25 cellular contexts compared by ENCODE assay signal in genomic region chr10:131117011-131117410, GRCh38.
"Had no signal": no experiment of that assay in that cellular context is flagged by ENCODE, and none has a peak within 500 bp of the region (broad histone marks: within the 10 kb centered on the region; RNA-seq: fewer than 3 reads in every experiment).

No MANE protein-coding gene starts in this region.

- H3K4me1 Mint-ChIP-seq: naive B cell; natural killer cell; neural progenitor cell; stimulated activated naive B cell treated with anti-CD40 and anti-IgM and Interleukin-4, amounts not matched to agents 10 μg/mL and 1 μg/mL and 100 μg/mL, for 72 hours had no signal

- H3K9me3 Mint-ChIP-seq: mesothelial cell of epicardium; natural killer cell; nephron progenitor cell; neural progenitor cell; stimulated activated naive CD8-positive, alpha-beta T cell treated with anti-CD3 and anti-CD28 coated beads, Interleukin-15, Interleukin-2, amounts not matched to agents 100 ng/mL and 50 ng/mL, for 24 hours; type B pancreatic cell had no signal

- H3K4me3 Mint-ChIP-seq: mesothelial cell of epicardium; naive B cell; natural killer cell; nephron progenitor cell; neural progenitor cell; stimulated activated naive B cell treated with anti-CD40 and anti-IgM and Interleukin-4, amounts not matched to agents 10 μg/mL and 1 μg/mL and 100 μg/mL, for 72 hours; stimulated activated naive CD8-positive, alpha-beta T cell treated with anti-CD3 and anti-CD28 coated beads, Interleukin-15, Interleukin-2, amounts not matched to agents 100 ng/mL and 50 ng/mL, for 24 hours; type B pancreatic cell had no signal

- H3K27ac Mint-ChIP-seq: mesothelial cell of epicardium; naive B cell; natural killer cell; nephron progenitor cell; neural progenitor cell; stimulated activated naive B cell treated with anti-CD40 and anti-IgM and Interleukin-4, amounts not matched to agents 10 μg/mL and 1 μg/mL and 100 μg/mL, for 72 hours; stimulated activated naive CD8-positive, alpha-beta T cell treated with anti-CD3 and anti-CD28 coated beads, Interleukin-15, Interleukin-2, amounts not matched to agents 100 ng/mL and 50 ng/mL, for 24 hours; type B pancreatic cell had no signal

- H3K27me3 Mint-ChIP-seq: naive B cell; stimulated activated naive B cell treated with anti-CD40 and anti-IgM and Interleukin-4, amounts not matched to agents 10 μg/mL and 1 μg/mL and 100 μg/mL, for 72 hours; stimulated activated naive CD8-positive, alpha-beta T cell treated with anti-CD3 and anti-CD28 coated beads, Interleukin-15, Interleukin-2, amounts not matched to agents 100 ng/mL and 50 ng/mL, for 24 hours had no signal

- H3K9ac ChIP-seq: neural progenitor cell had no signal

- ATAC-seq: natural killer cell; pancreas; right cardiac atrium; sciatic nerve; stimulated activated naive B cell treated with anti-CD40 and anti-IgM and Interleukin-4, amounts not matched to agents 10 μg/mL and 1 μg/mL and 100 μg/mL, for 72 hours had no signal

- H3K27me3 ChIP-seq: neural progenitor cell, pancreas, suprapubic skin, tibial artery, uterus had no signal

- H3K4me3 ChIP-seq: left ventricle myocardium inferior, lung, neural progenitor cell, pancreas, prostate gland, skin epidermis, suprapubic skin, thoracic aorta, tibial artery, uterus had no signal

- H3K36me3 ChIP-seq: left ventricle myocardium inferior, neural progenitor cell, pancreas, prostate gland, suprapubic skin, thoracic aorta, tibial artery, uterus had no signal

- H3K9me3 ChIP-seq: left ventricle myocardium inferior, pancreas, prostate gland, suprapubic skin, thoracic aorta, tibial artery, uterus had no signal

- DNase-seq: islet precursor cell; left ventricle myocardium inferior; mesendoderm; naive B cell; natural killer cell; nephron progenitor cell; right cardiac atrium; stimulated activated CD4-positive, alpha-beta T cell treated with anti-CD3 and anti-CD28 coated beads, Interleukin-12 subunit alpha, Interleukin-12 subunit beta, amount 100 ng/mL, for 4 hours; stimulated activated CD4-positive, alpha-beta T cell treated with anti-CD3 and anti-CD28 coated beads, Interleukin-15, amount 100 ng/mL, for 24 hours; stimulated activated CD4-positive, alpha-beta T cell treated with anti-CD3 and anti-CD28 coated beads, Interleukin-2, amount 100 ng/mL, for 24 hours; stimulated activated CD4-positive, alpha-beta T cell treated with anti-CD3 and anti-CD28 coated beads, Interleukin-4, amount 100 ng/mL, for 1 hour; stimulated activated naive B cell treated with anti-CD40 and anti-IgM and Interleukin-4, amounts not matched to agents 10 μg/mL and 1 μg/mL and 100 μg/mL, for 72 hours; tibial artery; uterus had no signal

- H3K4me2 ChIP-seq: neural progenitor cell had no signal

- H3K4me1 ChIP-seq: left ventricle myocardium inferior, neural progenitor cell, pancreas, prostate gland, suprapubic skin, tibial artery, uterus had no signal

- H2AFZ ChIP-seq: neural progenitor cell had no signal

- H3K36me3 Mint-ChIP-seq: mesothelial cell of epicardium; naive B cell; natural killer cell; neural progenitor cell; stimulated activated naive B cell treated with anti-CD40 and anti-IgM and Interleukin-4, amounts not matched to agents 10 μg/mL and 1 μg/mL and 100 μg/mL, for 72 hours; type B pancreatic cell had no signal

- H3K27ac ChIP-seq: left ventricle myocardium inferior, neural progenitor cell, pancreas, prostate gland, skin epidermis, suprapubic skin, thoracic aorta, tibial artery, uterus had no signal
